ENCODE assay signal across 8 cellular contexts in the genomic region with DNA sequence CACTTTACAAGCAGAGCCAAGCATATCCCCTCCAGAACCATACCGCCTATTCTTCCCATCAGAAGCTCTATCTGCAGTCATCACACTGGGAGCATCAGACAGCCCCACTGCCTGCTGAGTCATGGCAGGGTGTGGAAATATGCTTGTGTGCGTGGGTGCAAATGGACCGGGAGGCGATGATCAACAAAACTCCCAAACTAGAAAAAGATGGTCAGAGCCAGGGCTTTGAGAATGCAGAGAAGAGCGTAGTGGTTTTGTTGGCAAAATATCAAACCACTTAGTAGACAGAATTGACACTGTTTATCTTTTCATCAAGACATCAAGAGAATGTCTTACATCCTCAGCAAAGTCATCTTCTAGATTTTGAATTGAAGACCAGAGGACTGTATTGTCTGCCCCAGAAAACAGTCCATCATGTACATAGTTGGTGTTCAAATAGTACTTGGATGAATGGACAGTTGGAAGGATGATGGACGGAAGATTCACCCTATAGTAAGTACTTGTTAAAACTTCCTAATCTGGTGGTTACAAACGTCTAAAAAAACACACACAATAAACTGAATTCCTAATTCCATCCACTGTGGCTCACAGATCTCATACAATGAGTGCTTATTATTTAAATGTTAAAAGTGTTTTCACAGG. TPM values are rescaled to one million over a fixed set of nuclear protein-coding genes. Genes with fewer than 3 reads are reported as not detected.
A peak's percentile ranks its signal among the peaks of the same experiment; 100 is the strongest.
DNase-seq lines count a peak whose midpoint lies in the region; ATAC-seq and TF ChIP-seq lines count a peak whose summit lies in the region.

No MANE protein-coding gene starts in this region.

- no peak overlapping the region for H3K23ac ChIP-seq in mesendoderm (ENCODE audit: low read length)

- H2BK15ac ChIP-seq in mesendoderm (replicated peaks; ENCODE audit: low read depth), result no peak overlapping the region

- H3K4ac ChIP-seq in mesendoderm (ENCODE audit: low read depth, low read length), result no peak overlapping the region

- no peak overlapping the region for H2BK5ac ChIP-seq in mesendoderm (ENCODE audit: low read length)

- ATAC-seq in SK-N-SH treated with all-trans-retinoic acid at 6 μM for 48 hours, result peak; percentile 76
- no peak for ATAC-seq in left lobe of liver

- H3K18ac ChIP-seq in mesendoderm (ENCODE audit: low read length), result no peak overlapping the region

- peak; percentile 97 for DNase-seq in EH (ENCODE audit: low read depth)
- DNase-seq in epidermal melanocyte (ENCODE audit: insufficient read length, low spot score), result peak; percentile 58
- DNase-seq in mucosa of gallbladder (ENCODE audit: low spot score), result no peak
- no peak for DNase-seq in mesendoderm
- no peak for DNase-seq in left lobe of liver (ENCODE audit: low spot score)
- no peak for DNase-seq in NK-92 (lab: John Stamatoyannopoulos, UW; ENCODE audit: unreplicated experiment)

- H3K4me3 ChIP-seq in skin epidermis (no peak overlapping the region), mesendoderm (ENCODE audit: low read length) (no peak overlapping the region)

- no peak overlapping the region for H4K5ac ChIP-seq in mesendoderm (ENCODE audit: low read length)

- no peak overlapping the region for H3K4me2 ChIP-seq in mesendoderm (ENCODE audit: low read length)

- H2AK5ac ChIP-seq in mesendoderm (ENCODE audit: low read length), result no peak overlapping the region

- no peak overlapping the region for H4K8ac ChIP-seq in mesendoderm (ENCODE audit: low read depth, low read length)

- no peaks in the 10 kb centered on the region for H3K79me1 ChIP-seq in mesendoderm (ENCODE audit: low read length)

- WGBS in mesendoderm (ENCODE audit: extremely low coverage, insufficient coverage, low lambda C conversion rate), result no CpG with 5 or more reads among the region's 7 CpGs

- H3K4me1 ChIP-seq in mesendoderm (ENCODE audit: control insufficient read depth, low read depth, low read length), result no peaks in the 10 kb centered on the region

- H3K27ac ChIP-seq in skin epidermis, result peak overlapping the region in 18 of 21 experiments; percentile 3 to 80 (median 54)
- no peak overlapping the region for H3K27ac ChIP-seq in mesendoderm (ENCODE audit: low read depth, low read length)

- H3K9ac ChIP-seq in mesendoderm (ENCODE audit: low read length), result no peak overlapping the region

- no peaks in the 10 kb centered on the region for H3K27me3 ChIP-seq in mesendoderm (ENCODE audit: insufficient read depth, low read length, poor library complexity)

- H3K79me2 ChIP-seq in mesendoderm (ENCODE audit: control insufficient read depth, insufficient read depth, low read length), result no peaks in the 10 kb centered on the region

- no peak overlapping the region for H3K56ac ChIP-seq in mesendoderm (ENCODE audit: low read length)

- no peak overlapping the region for H2BK120ac ChIP-seq in mesendoderm (ENCODE audit: low read depth, low read length)

- H3K36me3 ChIP-seq in mesendoderm (ENCODE audit: control insufficient read depth, insufficient read depth, low read length), result no peaks in the 10 kb centered on the region

TF ChIP-seq in SK-N-SH treated with all-trans-retinoic acid at 6 μM for 48 hours, 23 proteins besides CTCF, POLR2A, EP300 and RAD21:
- TF ChIP-seq POU6F1 (CRISPR knock-in tag; IDR thresholded peaks at IDR 0.05; ENCODE audit: borderline replicate concordance, low read depth) (no peak), ZNF8 (CRISPR knock-in tag; IDR thresholded peaks at IDR 0.05) (no peak), ZC3H10 (CRISPR knock-in tag; IDR thresholded peaks at IDR 0.05) (no peak), ISL1 (CRISPR knock-in tag; IDR thresholded peaks at IDR 0.05) (peak; percentile 50), RARB (CRISPR knock-in tag; IDR thresholded peaks at IDR 0.05) (no peak), GLIS3 (CRISPR knock-in tag; IDR thresholded peaks at IDR 0.05) (no peak), ZFP30 (CRISPR knock-in tag; IDR thresholded peaks at IDR 0.05) (no peak), ZNF70 (CRISPR knock-in tag; IDR thresholded peaks at IDR 0.05) (no peak), ZFP3 (CRISPR knock-in tag; IDR thresholded peaks at IDR 0.05) (0 out of 2 replicates have a peak, but pooled peaks have one; percentile 34)
- TF ChIP-seq, protein P1, sequence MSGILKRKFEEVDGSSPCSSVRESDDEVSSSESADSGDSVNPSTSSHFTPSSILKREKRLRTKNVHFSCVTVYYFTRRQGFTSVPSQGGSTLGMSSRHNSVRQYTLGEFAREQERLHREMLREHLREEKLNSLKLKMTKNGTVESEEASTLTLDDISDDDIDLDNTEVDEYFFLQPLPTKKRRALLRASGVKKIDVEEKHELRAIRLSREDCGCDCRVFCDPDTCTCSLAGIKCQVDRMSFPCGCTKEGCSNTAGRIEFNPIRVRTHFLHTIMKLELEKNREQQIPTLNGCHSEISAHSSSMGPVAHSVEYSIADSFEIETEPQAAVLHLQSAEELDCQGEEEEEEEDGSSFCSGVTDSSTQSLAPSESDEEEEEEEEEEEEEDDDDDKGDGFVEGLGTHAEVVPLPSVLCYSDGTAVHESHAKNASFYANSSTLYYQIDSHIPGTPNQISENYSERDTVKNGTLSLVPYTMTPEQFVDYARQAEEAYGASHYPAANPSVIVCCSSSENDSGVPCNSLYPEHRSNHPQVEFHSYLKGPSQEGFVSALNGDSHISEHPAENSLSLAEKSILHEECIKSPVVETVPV (CRISPR knock-in tag; IDR thresholded peaks at IDR 0.05), result no peak

RNA-seq across cellular contexts. Expression of gene VWF, which starts 54.9 kb away (rescaled TPM):
- total RNA-seq in mucosa of gallbladder, result 97.3 TPM
- polyA plus RNA-seq in mesendoderm (2013, experiment 1 of 2), result 0.15 TPM
- 0.15 TPM for polyA plus RNA-seq in mesendoderm (2013, experiment 2 of 2)
- 6.4 TPM for total RNA-seq in left lobe of liver

Comparison
In these comparisons a context has a peak if more than half of its experiments do, and no peak if none do; other contexts are left out.
1. DNase-seq: peak in EH (single experiment) and epidermal melanocyte (single experiment); none in mucosa of gallbladder (single experiment), mesendoderm (single experiment), left lobe of liver (single experiment) and NK-92 (single experiment).
2. RNA of gene VWF, which starts 54.9 kb away (total RNA-seq): 97.3 TPM in mucosa of gallbladder (single experiment); 6.4 TPM in left lobe of liver (single experiment); every median in the first group is over 10 times any median in the second.